In the genomic region with DNA sequence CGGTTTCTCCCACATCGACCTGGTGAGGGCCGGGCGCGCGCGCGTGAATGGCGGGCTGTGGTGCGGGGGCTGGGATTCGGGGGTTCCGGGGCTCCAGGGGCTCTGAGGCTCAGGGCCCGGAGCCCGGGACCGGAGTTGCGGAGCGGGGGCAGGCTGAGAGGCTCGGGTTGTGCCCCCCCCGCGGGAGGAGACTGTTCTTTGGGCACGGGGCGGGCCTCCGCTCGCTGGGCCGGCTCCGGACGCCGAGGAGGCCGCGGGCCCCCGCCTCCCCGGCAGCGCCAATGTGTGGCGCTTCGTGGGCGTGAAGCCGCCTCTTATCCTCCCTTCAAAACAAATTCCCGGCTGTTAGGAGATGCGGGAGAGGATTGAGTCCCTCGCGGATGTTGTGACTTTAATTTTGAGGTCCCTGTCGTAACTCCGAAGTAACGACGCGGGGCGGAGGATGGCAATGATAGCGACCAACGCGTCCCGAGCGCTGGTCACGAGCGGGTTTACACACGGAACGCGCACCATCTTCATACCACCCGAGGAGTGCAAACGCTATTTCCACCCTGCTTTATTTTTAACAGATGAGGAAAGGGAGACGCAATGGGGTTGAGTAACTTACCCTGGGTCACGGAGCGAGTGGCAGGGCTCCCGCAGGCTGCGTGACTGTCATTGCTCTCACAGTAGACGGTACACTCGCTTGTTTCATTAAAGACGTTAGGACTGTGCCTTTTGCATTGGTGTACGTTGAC, we compare ENCODE assay signal across 1 cellular context.
TF ChIP-seq lines count a peak whose summit lies in the region.

No MANE protein-coding gene starts in this region.

TF ChIP-seq in K562, 482 proteins besides CTCF, POLR2A, EP300 and RAD21 (continued from another document):
- TF ChIP-seq ZBTB40 (IDR thresholded peaks at IDR 0.05) (no peak), ZBTB40 (CRISPR knock-in tag; IDR thresholded peaks at IDR 0.05) (0 out of 2 replicates have a peak, but pooled peaks have one; percentile 13), EGR1 (conservative IDR thresholded peaks at IDR 0.05) (peak; percentile 59), TRIM28 (IDR thresholded peaks at IDR 0.05) (no peak), BRD4 (IDR thresholded peaks at IDR 0.05) (peak; percentile 78), NKRF (IDR thresholded peaks at IDR 0.05; ENCODE audit: borderline replicate concordance) (peak; percentile 12; the same call in 1 of the 2 replicates), SAP30 (IDR thresholded peaks at IDR 0.05; ENCODE audit: borderline replicate concordance, insufficient read depth, low read depth, low read length, poor library complexity, severe bottlenecking) (peak; percentile 48), VEZF1 (CRISPR knock-in tag; IDR thresholded peaks at IDR 0.05) (peak; percentile 85), NBN (IDR thresholded peaks at IDR 0.05; ENCODE audit: low read depth) (no peak), CXXC5 (CRISPR knock-in tag; IDR thresholded peaks at IDR 0.05) (peak; percentile 11), RBM22 (IDR thresholded peaks at IDR 0.05; ENCODE audit: low read depth, low read length, poor library complexity, severe bottlenecking) (peak; percentile 11), NONO (IDR thresholded peaks at IDR 0.05; ENCODE audit: low read depth in 2 of 2, low read length in 1 of 2) (0 out of 4 replicates have a peak, but pooled peaks of 1 of the 2 experiments have one; percentile 29), POLR2G (IDR thresholded peaks at IDR 0.05; ENCODE audit: low read depth, low read length) (peak; percentile 86), RHOXF2B (CRISPR knock-in tag; conservative IDR thresholded peaks at IDR 0.05) (no peak), RBFOX2 (IDR thresholded peaks at IDR 0.05; ENCODE audit: low read depth, low read length) (peak; percentile 92), ZNF436 (CRISPR knock-in tag; IDR thresholded peaks at IDR 0.05) (no peak), NR3C1 (CRISPR knock-in tag; IDR thresholded peaks at IDR 0.05) (peak; percentile 42; the same call in 1 of the 2 replicates), ZNF561 (CRISPR knock-in tag; conservative IDR thresholded peaks at IDR 0.05) (no peak), ZBTB7A (IDR thresholded peaks at IDR 0.05; ENCODE audit: borderline replicate concordance, control insufficient read depth, low read depth, low read length) (peak; percentile 7; the same call in 1 of the 2 replicates), CCNT2 (IDR thresholded peaks at IDR 0.05; ENCODE audit: borderline replicate concordance, extremely low read depth, insufficient read length, low read depth, low read length) (peak; percentile 9), RB1 (IDR thresholded peaks at IDR 0.05; ENCODE audit: low read depth) (0 out of 2 replicates have a peak, but pooled peaks have one; percentile 13), CHD1 (IDR thresholded peaks at IDR 0.05; ENCODE audit: low read length) (peak; percentile 84), NR2C2 (CRISPR knock-in tag; IDR thresholded peaks at IDR 0.05) (no peak), NR2C2 (tag; IDR thresholded peaks at IDR 0.05) (peak; percentile 40; the same call in 1 of the 2 replicates), BHLHE40 (IDR thresholded peaks at IDR 0.05; ENCODE audit: low read length) (peak; percentile 57; the same call in 1 of the 2 replicates), ZNF639 (CRISPR knock-in tag; conservative IDR thresholded peaks at IDR 0.05 in 1 of 2, IDR thresholded peaks at IDR 0.05 in 1 of 2) (peak in 1 of 2 experiments; percentile 16; a peak in 1 of 4 replicates), CEBPG (CRISPR knock-in tag; IDR thresholded peaks at IDR 0.05) (no peak), CEBPG (tag; conservative IDR thresholded peaks at IDR 0.05 in 1 of 2, IDR thresholded peaks at IDR 0.05 in 1 of 2) (peak in 1 of 2 experiments; percentile 46; a peak in 2 of 4 replicates), POLR3A (IDR thresholded peaks at IDR 0.05; ENCODE audit: borderline replicate concordance, extremely low read depth, insufficient read depth, insufficient read length) (no peak), TCF15 (CRISPR knock-in tag; IDR thresholded peaks at IDR 0.05) (no peak), ZFX (CRISPR knock-in tag; IDR thresholded peaks at IDR 0.05) (peak; percentile 82), ARHGAP35 (IDR thresholded peaks at IDR 0.05; ENCODE audit: partially characterized antibody) (no peak)
- TF ChIP-seq, protein P1, sequence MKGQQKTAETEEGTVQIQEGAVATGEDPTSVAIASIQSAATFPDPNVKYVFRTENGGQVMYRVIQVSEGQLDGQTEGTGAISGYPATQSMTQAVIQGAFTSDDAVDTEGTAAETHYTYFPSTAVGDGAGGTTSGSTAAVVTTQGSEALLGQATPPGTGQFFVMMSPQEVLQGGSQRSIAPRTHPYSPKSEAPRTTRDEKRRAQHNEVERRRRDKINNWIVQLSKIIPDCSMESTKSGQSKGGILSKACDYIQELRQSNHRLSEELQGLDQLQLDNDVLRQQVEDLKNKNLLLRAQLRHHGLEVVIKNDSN (CRISPR knock-in tag; IDR thresholded peaks at IDR 0.05): peak; percentile 62
TF ChIP-seq in K562: peak in this region for 41.
